Comparison of ENCODE assay signal across 8 cellular contexts in genomic region chr16:30409125-30410060, GRCh38. TPM values are rescaled to one million over a fixed set of nuclear protein-coding genes. Genes with fewer than 3 reads are reported as not detected.
DNase-seq lines count a peak whose midpoint lies in the region; ATAC-seq, FAIRE-seq and TF ChIP-seq lines count a peak whose summit lies in the region.

No MANE protein-coding gene starts in this region.

- H3K4me3 ChIP-seq in epithelial cell of esophagus (ENCODE audit: low read length) (no peak overlapping the region), muscle layer of colon (ENCODE audit: low read depth in 1 of 2, low read length in 2 of 2) (peak overlapping the region in 1 of 2 donors; percentile 24)

- TF ChIP-seq CTCF in epithelial cell of esophagus (IDR thresholded peaks at IDR 0.05; ENCODE audit: insufficient read depth, low read depth, low read length, missing control alignments), result peak; percentile 95

- TF ChIP-seq RAD21 in Ishikawa (IDR thresholded peaks at IDR 0.05; ENCODE audit: low read depth), result peak; percentile 91

- no peaks in the 10 kb centered on the region for H3K9me3 ChIP-seq in muscle layer of colon (ENCODE audit: low read length)

- H3K27ac ChIP-seq in muscle layer of colon (ENCODE audit: low read depth, low read length), result peak overlapping the region; percentile 44

- peak; percentile 78 for FAIRE-seq in GM12892 (lab: Jason Lieb, UNC)

- DNase-seq in GM12892 (ENCODE audit: insufficient read length), result peak; percentile 82
- DNase-seq in OCI-M1 (lab: John Stamatoyannopoulos, UW), result peak; percentile 96
- DNase-seq in activated T-cell treated with anti-CD3 and anti-CD28 coated beads for 24 hours (ENCODE audit: low read depth), result peak; percentile 86
- DNase-seq in epithelial cell of esophagus (ENCODE audit: low read depth), result peak; percentile 85
- peak; percentile 81 to 96 for DNase-seq in stimulated activated CD8-positive, alpha-beta memory T cell treated with anti-CD3 and anti-CD28 coated beads, Interleukin-4, amount 100 ng/mL, for 4 hours (ENCODE audit: low read depth in 2 of 2, low spot score in 1 of 2)

- peaks cover 25% of the 10 kb centered on the region for H3K4me1 ChIP-seq in muscle layer of colon (ENCODE audit: insufficient read depth, low read length)

- H3K9ac ChIP-seq in muscle layer of colon (ENCODE audit: low read length), result no peak overlapping the region

- no peak for ATAC-seq in GM21367 (IDR thresholded peaks at IDR 0.05; ENCODE audit: unreplicated experiment)

- H3K27me3 ChIP-seq in muscle layer of colon (ENCODE audit: control insufficient read depth in 1 of 2, insufficient read depth in 2 of 2, low read length in 2 of 2), result no peaks in the 10 kb centered on the region

- peaks cover 19% of the 10 kb centered on the region for H3K36me3 ChIP-seq in muscle layer of colon (ENCODE audit: insufficient read depth, low read length)

- TF ChIP-seq EP300 in Ishikawa (IDR thresholded peaks at IDR 0.05; ENCODE audit: borderline replicate concordance), result no peak

- no peak for TF ChIP-seq POLR2A in GM12892 (IDR thresholded peaks at IDR 0.05; ENCODE audit: low read depth, low read length)

TF ChIP-seq in Ishikawa, 13 proteins besides CTCF, POLR2A, EP300 and RAD21:
- no peak for TF ChIP-seq ZBTB7A (IDR thresholded peaks at IDR 0.05; ENCODE audit: low read depth)
- no peak for TF ChIP-seq EGR1 (IDR thresholded peaks at IDR 0.05)
- no peak for TF ChIP-seq TAF1 (IDR thresholded peaks at IDR 0.05; ENCODE audit: low read depth)
- TF ChIP-seq USF1 (IDR thresholded peaks at IDR 0.05), result no peak
- TF ChIP-seq REST (IDR thresholded peaks at IDR 0.05; ENCODE audit: low read depth), result no peak
- no peak for TF ChIP-seq TEAD4 (IDR thresholded peaks at IDR 0.05)
- no peak for TF ChIP-seq FOXM1 (IDR thresholded peaks at IDR 0.05; ENCODE audit: borderline replicate concordance, low read depth)
- TF ChIP-seq NFIC (IDR thresholded peaks at IDR 0.05), result no peak
- TF ChIP-seq CEBPB (IDR thresholded peaks at IDR 0.05), result no peak
- no peak for TF ChIP-seq YY1 (IDR thresholded peaks at IDR 0.05; ENCODE audit: low read depth)
- no peak for TF ChIP-seq TCF12 (IDR thresholded peaks at IDR 0.05; ENCODE audit: low read depth)
- TF ChIP-seq CREB1 (IDR thresholded peaks at IDR 0.05; ENCODE audit: low read depth), result no peak
- TF ChIP-seq MAX (IDR thresholded peaks at IDR 0.05), result no peak

RNA-seq across cellular contexts. Expression of gene ZNF771, which starts 2.0 kb away (rescaled TPM):
- 1.3 TPM for polyA plus RNA-seq in GM12892 (2012; ENCODE audit: missing spikeins)

RNA-seq across cellular contexts. Expression of gene ZNF48, which starts 14.2 kb away (rescaled TPM):
- polyA plus RNA-seq in GM12892 (2012; ENCODE audit: missing spikeins), result 3.1 TPM

RNA-seq across cellular contexts. Expression of gene DCTPP1, which starts 20.4 kb away (rescaled TPM):
- 96.4 TPM for polyA plus RNA-seq in GM12892 (2012; ENCODE audit: missing spikeins)

RNA-seq across cellular contexts. Expression of gene SEPTIN1, which starts 27.0 kb away (rescaled TPM):
- 70.7 TPM for polyA plus RNA-seq in GM12892 (2012; ENCODE audit: missing spikeins)

RNA-seq across cellular contexts. Expression of gene MYL11, which starts 34.8 kb away (rescaled TPM):
- polyA plus RNA-seq in GM12892 (2012; ENCODE audit: missing spikeins), result not detected
